13 cellular contexts compared by ENCODE assay signal in genomic region chr14:63901434-63902085, GRCh38. TPM values are rescaled to one million over a fixed set of nuclear protein-coding genes. Genes with fewer than 3 reads are reported as not detected.
A peak's percentile ranks its signal among the peaks of the same experiment; 100 is the strongest.
DNase-seq lines count a peak whose midpoint lies in the region; ATAC-seq, FAIRE-seq and TF ChIP-seq lines count a peak whose summit lies in the region.
"Had no signal": no experiment of that assay in that cellular context is flagged by ENCODE, and none has a peak within 500 bp of the region (broad histone marks: within the 10 kb centered on the region; RNA-seq: fewer than 3 reads in every experiment).

No MANE protein-coding gene starts in this region.

- H3K4me2 ChIP-seq in GM23338, result no peak overlapping the region

- TF ChIP-seq CTCF in GM23338 (conservative IDR thresholded peaks at IDR 0.05; ENCODE audit: low read depth in 2 of 2), result no peak

- H3K4me3 ChIP-seq in GM23338, result no peak overlapping the region

- peak overlapping the region; percentile 13 for H3K4me3 Mint-ChIP-seq in activated T-helper 17 cell treated with anti-CD3 and anti-CD28 coated beads, Interleukin-2, amount 50 U/mL, for 72 hours
- peak overlapping the region; percentile 63 to 86 (median 82) for H3K4me3 Mint-ChIP-seq in immature natural killer cell
- no peak overlapping the region for H3K4me3 Mint-ChIP-seq in GM23338
- H3K4me3 Mint-ChIP-seq: WTC11 had no signal

- no peaks in the 10 kb centered on the region for H3K9me2 ChIP-seq in GM23338 (ENCODE audit: insufficient read depth)

- no peaks in the 10 kb centered on the region for H3K9me3 Mint-ChIP-seq in activated T-helper 17 cell treated with anti-CD3 and anti-CD28 coated beads, Interleukin-2, amount 50 U/mL, for 72 hours
- H3K9me3 Mint-ChIP-seq in immature natural killer cell (no peaks in the 10 kb centered on the region), GM23338 (peaks cover 3% of the 10 kb centered on the region; the same call in 2 of the 3 replicates)
- H3K9me3 Mint-ChIP-seq: activated T-helper 2 cell treated with anti-CD3 and anti-CD28 coated beads, Interferon-gamma antibody, Interleukin-2, Interleukin-4, amounts not matched to agents 10 μg/mL and 5 μg/mL and 100 μg/mL, durations not matched to agents 14 hours and 24 hours and 36 hours had no signal

- peak; percentile 99 for FAIRE-seq in HTR-8/SVneo (lab: Jason Lieb, UNC)

- peaks cover 26% of the 10 kb centered on the region for H3K4me1 ChIP-seq in GM23338 (ENCODE audit: insufficient read depth)

- peak overlapping the region; percentile 52 for H3K27ac Mint-ChIP-seq in activated T-helper 17 cell treated with anti-CD3 and anti-CD28 coated beads, Interleukin-2, amount 50 U/mL, for 72 hours
- H3K27ac Mint-ChIP-seq in immature natural killer cell (peak overlapping the region; percentile 79 to 96 (median 90)), GM23338 (no peak overlapping the region)
- H3K27ac Mint-ChIP-seq: activated T-helper 2 cell treated with anti-CD3 and anti-CD28 coated beads, Interferon-gamma antibody, Interleukin-2, Interleukin-4, amounts not matched to agents 10 μg/mL and 5 μg/mL and 100 μg/mL, durations not matched to agents 14 hours and 24 hours and 36 hours had no signal

- peaks cover 7% of the 10 kb centered on the region for H3K36me3 Mint-ChIP-seq in activated T-helper 17 cell treated with anti-CD3 and anti-CD28 coated beads, Interleukin-2, amount 50 U/mL, for 72 hours (ENCODE audit: low read depth)
- H3K36me3 Mint-ChIP-seq in immature natural killer cell (no peaks in the 10 kb centered on the region), GM23338 (ENCODE audit: low read depth) (peaks cover 4% of the 10 kb centered on the region; the same call in 2 of the 3 replicates)

- DNase-seq in AML-193 (lab: John Stamatoyannopoulos, UW) (peak; percentile 52 to 66), HTR-8/SVneo (ENCODE audit: insufficient read length, low spot score) (no peak), immature natural killer cell (peak; percentile 39 to 48 (median 43)), hippocampal formation (lab: John Stamatoyannopoulos, UW) (no peak), GM23338 (ENCODE audit: low spot score) (no peak)
- no peak for DNase-seq in stimulated activated CD4-positive, alpha-beta T cell treated with anti-CD3 and anti-CD28 coated beads, Interleukin-4, amount 100 ng/mL, for 24 hours
- DNase-seq: naive thymus-derived CD8-positive, alpha-beta T cell; NCI-H2081; stimulated activated naive CD4-positive, alpha-beta T cell had no signal

- no peaks in the 10 kb centered on the region for H4K20me1 ChIP-seq in GM23338 (replicated peaks; ENCODE audit: insufficient read depth)

- peak; percentile 73 for ATAC-seq in activated T-helper 17 cell treated with anti-CD3 and anti-CD28 coated beads, Interleukin-2, amount 50 U/mL, for 72 hours (replicated peaks)
- no peak for ATAC-seq in GM18868 (IDR thresholded peaks at IDR 0.05; ENCODE audit: unreplicated experiment)
- ATAC-seq in GM23338, result no peak
- ATAC-seq: naive thymus-derived CD8-positive, alpha-beta T cell had no signal

- H3K79me2 ChIP-seq in GM23338 (replicated peaks; ENCODE audit: insufficient read depth), result peaks cover 52% of the 10 kb centered on the region

- no peaks in the 10 kb centered on the region for H3K27me3 Mint-ChIP-seq in activated T-helper 17 cell treated with anti-CD3 and anti-CD28 coated beads, Interleukin-2, amount 50 U/mL, for 72 hours
- H3K27me3 Mint-ChIP-seq in immature natural killer cell (ENCODE audit: low read depth in 3 of 3) (peaks cover 2 to 11% (median 4%) of the 10 kb centered on the region in 3 donors), GM23338 (ENCODE audit: insufficient read depth, low read depth, poor library complexity) (no peaks in the 10 kb centered on the region)
- H3K27me3 Mint-ChIP-seq: naive thymus-derived CD8-positive, alpha-beta T cell had no signal

- H3K27me3 ChIP-seq in GM23338 (ENCODE audit: insufficient read depth), result no peaks in the 10 kb centered on the region

- H3K4me1 Mint-ChIP-seq in activated T-helper 17 cell treated with anti-CD3 and anti-CD28 coated beads, Interleukin-2, amount 50 U/mL, for 72 hours, result peaks cover 41% of the 10 kb centered on the region
- H3K4me1 Mint-ChIP-seq in immature natural killer cell (peaks cover 73 to 83% of the 10 kb centered on the region in 2 donors), GM23338 (peaks cover 18% of the 10 kb centered on the region)

- no peak overlapping the region for H3K27ac ChIP-seq in GM23338 (ENCODE audit: low read depth)

- H2AFZ ChIP-seq in GM23338, result no peak overlapping the region

- H3F3A ChIP-seq in GM23338 (replicated peaks; ENCODE audit: low read depth), result no peaks in the 10 kb centered on the region

- H3K36me3 ChIP-seq in GM23338 (ENCODE audit: insufficient read depth), result no peaks in the 10 kb centered on the region

TF ChIP-seq in GM23338, 12 proteins besides CTCF, POLR2A, EP300 and RAD21:
- TF ChIP-seq ETS1 (IDR thresholded peaks at IDR 0.05) (no peak), ZNF462 (CRISPR knock-in tag; IDR thresholded peaks at IDR 0.05) (no peak), EZH2phosphoT487 (IDR thresholded peaks at IDR 0.05; ENCODE audit: unreplicated experiment) (no peak)

RNA-seq across cellular contexts. Expression of gene SYNE2, which starts 48.8 kb away (rescaled TPM):
- 10 to 100 TPM; 48.5 to 66.9 TPM for total RNA-seq in activated T-helper 17 cell treated with anti-CD3 and anti-CD28 coated beads, Interleukin-2, amount 50 U/mL, for 72 hours
- polyA plus RNA-seq in immature natural killer cell, result 100 to 1,000 TPM in 1 of 3 donors, 10 to 100 TPM in 2; 14.0 to 116 (median 20.0) TPM
- total RNA-seq in GM23338 (2014; rRNA removed; shearing (Covaris generic)), result 86.5 and 100 TPM in 2 replicates
- polyA plus RNA-seq in GM23338 (2016; fragmentation: Nextera tagmentation; extraction: Ambion mirVana), result 21.7 and 34.3 TPM in 2 replicates

Comparison
In these comparisons a context has a peak if more than half of its experiments do, and no peak if none do; other contexts are left out.
1. DNase-seq: peak in AML-193 (2 of 2) and immature natural killer cell (3 of 3); none in HTR-8/SVneo (single experiment), hippocampal formation (0 of 2), stimulated activated CD4-positive, alpha-beta T cell treated with anti-CD3 and anti-CD28 coated beads, Interleukin-4, amount 100 ng/mL, for 24 hours (single experiment) and GM23338 (single experiment).